8 cellular contexts compared by ENCODE assay signal in genomic region chr2:199019898-199020507, GRCh38.
DNase-seq lines count a peak whose midpoint lies in the region; TF ChIP-seq lines count a peak whose summit lies in the region.

No MANE protein-coding gene starts in this region.

- H3K36me3 Mint-ChIP-seq in type B pancreatic cell, result no peaks in the 10 kb centered on the region
- no peaks in the 10 kb centered on the region for H3K36me3 Mint-ChIP-seq in activated CD4-positive, alpha-beta memory T cell treated with anti-CD3 and anti-CD28 coated beads, Interleukin-2, amount 10 ng/mL, durations not matched to agents 7 days and 5 days (ENCODE audit: low read depth)

- no peak overlapping the region for H3K9ac ChIP-seq in NT2/D1 (ENCODE audit: insufficient read length, low read depth)

- no peak overlapping the region for H3K27ac ChIP-seq in suprapubic skin

- H3K4me1 ChIP-seq in NT2/D1 (ENCODE audit: insufficient read depth, insufficient read length), result no peaks in the 10 kb centered on the region
- H3K4me1 ChIP-seq in suprapubic skin, result no peaks in the 10 kb centered on the region

- CTCF ChIA-PET in HEK293T (lab: Yijun Ruan, JAX), result interaction anchor here (0.5 to 0.7 kb wide), 2 partner anchors 266 to 782 kb away, joined by 3 read pairs; no protein-coding TSS in a partner anchor
- CTCF ChIA-PET in activated CD4-positive, alpha-beta memory T cell treated with anti-CD3 and anti-CD28 coated beads, Interleukin-2, amount 10 ng/mL, durations not matched to agents 7 days and 5 days (lab: Charles Lee), result no interaction called here

- H3K4me3 Mint-ChIP-seq in type B pancreatic cell, result no peak overlapping the region
- H3K4me3 Mint-ChIP-seq in activated CD4-positive, alpha-beta memory T cell treated with anti-CD3 and anti-CD28 coated beads, Interleukin-2, amount 10 ng/mL, durations not matched to agents 7 days and 5 days, result no peak overlapping the region

- no peak for TF ChIP-seq EP300 in suprapubic skin (IDR thresholded peaks at IDR 0.05)

- H3K27me3 ChIP-seq in NT2/D1 (ENCODE audit: insufficient read depth, insufficient read length), result no peaks in the 10 kb centered on the region
- no peaks in the 10 kb centered on the region for H3K27me3 ChIP-seq in suprapubic skin

- H3K9me3 ChIP-seq in NT2/D1 (ENCODE audit: insufficient read depth, low read length) (no peaks in the 10 kb centered on the region), suprapubic skin (no peaks in the 10 kb centered on the region)

- H3K27me3 Mint-ChIP-seq in type B pancreatic cell, result peaks cover 3% of the 10 kb centered on the region
- no peaks in the 10 kb centered on the region for H3K27me3 Mint-ChIP-seq in activated CD4-positive, alpha-beta memory T cell treated with anti-CD3 and anti-CD28 coated beads, Interleukin-2, amount 10 ng/mL, durations not matched to agents 7 days and 5 days

- H3K4me1 Mint-ChIP-seq in type B pancreatic cell (ENCODE audit: unreplicated experiment), result no peaks in the 10 kb centered on the region
- no peaks in the 10 kb centered on the region for H3K4me1 Mint-ChIP-seq in activated CD4-positive, alpha-beta memory T cell treated with anti-CD3 and anti-CD28 coated beads, Interleukin-2, amount 10 ng/mL, durations not matched to agents 7 days and 5 days

- no peak for TF ChIP-seq POLR2A in suprapubic skin (IDR thresholded peaks at IDR 0.05)

- H3K9me3 Mint-ChIP-seq in type B pancreatic cell, result no peaks in the 10 kb centered on the region
- no peaks in the 10 kb centered on the region for H3K9me3 Mint-ChIP-seq in activated CD4-positive, alpha-beta memory T cell treated with anti-CD3 and anti-CD28 coated beads, Interleukin-2, amount 10 ng/mL, durations not matched to agents 7 days and 5 days

- H3K4me3 ChIP-seq in NT2/D1 (ENCODE audit: insufficient read length, low read depth), result no peak overlapping the region
- H3K4me3 ChIP-seq in fibroblast of the aortic adventitia (ENCODE audit: low read depth, low read length), result no peak overlapping the region
- H3K4me3 ChIP-seq in suprapubic skin, result no peak overlapping the region

- H3K36me3 ChIP-seq in NT2/D1 (ENCODE audit: insufficient read depth, insufficient read length, low read length) (no peaks in the 10 kb centered on the region), suprapubic skin (no peaks in the 10 kb centered on the region)

- DNase-seq in COLO829 (ENCODE audit: low spot score) (peak; percentile 15), HEK293T (ENCODE audit: extremely low spot score) (peak; percentile 38), NT2/D1 (ENCODE audit: low read depth, low spot score) (peak; percentile 30), fibroblast of the aortic adventitia (ENCODE audit: low read depth) (peak; percentile 65), type B pancreatic cell (ENCODE audit: extremely low spot score, unreplicated experiment) (no peak), suprapubic skin (ENCODE audit: low spot score in 2 of 2) (no peak), NCI-H1930 (lab: John Stamatoyannopoulos, UW) (no peak)
- DNase-seq in activated CD4-positive, alpha-beta memory T cell treated with anti-CD3 and anti-CD28 coated beads, Interleukin-2, amount 10 ng/mL, durations not matched to agents 7 days and 5 days, result no peak

- peak; percentile 76 for TF ChIP-seq CTCF in fibroblast of the aortic adventitia (IDR thresholded peaks at IDR 0.05; ENCODE audit: insufficient read depth, low read length)
- TF ChIP-seq CTCF in type B pancreatic cell (conservative IDR thresholded peaks at IDR 0.05), result peak; percentile 79
- TF ChIP-seq CTCF in suprapubic skin (IDR thresholded peaks at IDR 0.05), result peak in 1 of 2 donors; percentile 8

- POLR2A ChIA-PET in HEK293T (lab: Yijun Ruan, JAX), result no interaction called here
- POLR2A ChIA-PET in activated CD4-positive, alpha-beta memory T cell treated with anti-CD3 and anti-CD28 coated beads, Interleukin-2, amount 10 ng/mL, durations not matched to agents 7 days and 5 days (lab: Charles Lee), result no interaction called here

- 28% methylated on average over 4 of the region's 4 CpGs for WGBS in suprapubic skin

- no peak overlapping the region for H3K27ac Mint-ChIP-seq in type B pancreatic cell
- no peak overlapping the region for H3K27ac Mint-ChIP-seq in activated CD4-positive, alpha-beta memory T cell treated with anti-CD3 and anti-CD28 coated beads, Interleukin-2, amount 10 ng/mL, durations not matched to agents 7 days and 5 days

TF ChIP-seq in HEK293T, 16 proteins besides CTCF, POLR2A, EP300 and RAD21:
- no peak for TF ChIP-seq PKNOX1 (IDR thresholded peaks at IDR 0.05)
- TF ChIP-seq L3MBTL2 (conservative IDR thresholded peaks at IDR 0.05), result no peak

Comparison
In these comparisons a context has a peak if more than half of its experiments do, and no peak if none do; other contexts are left out.
1. DNase-seq: peak in COLO829 (single experiment), HEK293T (single experiment), NT2/D1 (single experiment) and fibroblast of the aortic adventitia (single experiment); none in type B pancreatic cell (single experiment), activated CD4-positive, alpha-beta memory T cell treated with anti-CD3 and anti-CD28 coated beads, Interleukin-2, amount 10 ng/mL, durations not matched to agents 7 days and 5 days (single experiment), suprapubic skin (0 of 2) and NCI-H1930 (0 of 2).